Comparison of ENCODE assay signal across 8 cellular contexts in genomic region chr6:73452107-73452461, GRCh38. TPM values are rescaled to one million over a fixed set of nuclear protein-coding genes. Genes with fewer than 3 reads are reported as not detected.
DNase-seq lines count a peak whose midpoint lies in the region; ATAC-seq lines count a peak whose summit lies in the region.

Gene CGAS (minus strand): TSS chr6:73452297. CDS start chr6:73452181, 116 bp downstream.

- peak within 1 kb of the TSS; percentile 95 for H3K4me3 Mint-ChIP-seq in activated CD4-positive, alpha-beta memory T cell treated with anti-CD3 and anti-CD28 coated beads, Interleukin-2, amount 10 ng/mL, durations not matched to agents 7 days and 5 days

- POLR2A ChIA-PET in activated CD4-positive, alpha-beta memory T cell treated with anti-CD3 and anti-CD28 coated beads, Interleukin-2, amount 10 ng/mL, durations not matched to agents 7 days and 5 days (lab: Charles Lee): interaction anchor here (0.9 to 5.5 kb wide), 23 partner anchors 8 to 202 kb away, joined by 3 to 265 read pairs (median 4); partner anchors contain the start of genes EEF1A1, MTO1 and SLC17A5

- peaks cover 35% of the 10 kb centered on the region for H3K36me3 Mint-ChIP-seq in activated CD4-positive, alpha-beta memory T cell treated with anti-CD3 and anti-CD28 coated beads, Interleukin-2, amount 10 ng/mL, durations not matched to agents 7 days and 5 days (ENCODE audit: low read depth)

- peak; percentile 82 for ATAC-seq in GM21786 (IDR thresholded peaks at IDR 0.05; ENCODE audit: unreplicated experiment)

- peaks cover 52% of the 10 kb centered on the region for H3K4me1 Mint-ChIP-seq in activated CD4-positive, alpha-beta memory T cell treated with anti-CD3 and anti-CD28 coated beads, Interleukin-2, amount 10 ng/mL, durations not matched to agents 7 days and 5 days

- CTCF ChIA-PET in activated CD4-positive, alpha-beta memory T cell treated with anti-CD3 and anti-CD28 coated beads, Interleukin-2, amount 10 ng/mL, durations not matched to agents 7 days and 5 days (lab: Charles Lee): interaction anchor here (0.9 to 3.5 kb wide), 3 partner anchors 10 to 201 kb away, joined by 3 to 58 read pairs (median 5); partner anchors contain the start of gene MTO1

- H3K27ac Mint-ChIP-seq in activated CD4-positive, alpha-beta memory T cell treated with anti-CD3 and anti-CD28 coated beads, Interleukin-2, amount 10 ng/mL, durations not matched to agents 7 days and 5 days: peak within 1 kb of the TSS; percentile 86

- no peaks in the 10 kb centered on the region for H3K9me3 Mint-ChIP-seq in activated CD4-positive, alpha-beta memory T cell treated with anti-CD3 and anti-CD28 coated beads, Interleukin-2, amount 10 ng/mL, durations not matched to agents 7 days and 5 days

- no peaks in the 10 kb centered on the region for H3K27me3 Mint-ChIP-seq in activated CD4-positive, alpha-beta memory T cell treated with anti-CD3 and anti-CD28 coated beads, Interleukin-2, amount 10 ng/mL, durations not matched to agents 7 days and 5 days

- DNase-seq in ELR (ENCODE audit: low read depth): peak; percentile 88
- DNase-seq in M059J (ENCODE audit: low read depth): peak; percentile 85
- DNase-seq in activated CD4-positive, alpha-beta memory T cell treated with anti-CD3 and anti-CD28 coated beads, Interleukin-2, amount 10 ng/mL, durations not matched to agents 7 days and 5 days: peak; percentile 85
- DNase-seq in effector CD8-positive, alpha-beta T cell (lab: John Stamatoyannopoulos, UW): peak; percentile 52
- DNase-seq in mesenteric fat pad (ENCODE audit: low spot score): peak; percentile 94
- DNase-seq in stimulated activated CD8-positive, alpha-beta memory T cell treated with anti-CD3 and anti-CD28 coated beads, Interleukin-2, amount 100 ng/mL, for 1 hour (ENCODE audit: low read depth in 2 of 2): peak; percentile 33 to 61
- no peak for DNase-seq in NCI-H524 treated with DMSO at 0.1 percent for 48 hours (lab: John Stamatoyannopoulos, UW)

RNA-seq across cellular contexts. Expression of gene CGAS, which starts in this region (rescaled TPM):
- 7.8 and 12.5 TPM in 2 replicates for total RNA-seq in M059J (2014; rRNA removed; shearing (Covaris generic))
- total RNA-seq in activated CD4-positive, alpha-beta memory T cell treated with anti-CD3 and anti-CD28 coated beads, Interleukin-2, amount 10 ng/mL, durations not matched to agents 7 days and 5 days: 10 to 100 TPM; 47.8 to 48.2 TPM
- 6.0 TPM for total RNA-seq in mesenteric fat pad
